In the genomic region with DNA sequence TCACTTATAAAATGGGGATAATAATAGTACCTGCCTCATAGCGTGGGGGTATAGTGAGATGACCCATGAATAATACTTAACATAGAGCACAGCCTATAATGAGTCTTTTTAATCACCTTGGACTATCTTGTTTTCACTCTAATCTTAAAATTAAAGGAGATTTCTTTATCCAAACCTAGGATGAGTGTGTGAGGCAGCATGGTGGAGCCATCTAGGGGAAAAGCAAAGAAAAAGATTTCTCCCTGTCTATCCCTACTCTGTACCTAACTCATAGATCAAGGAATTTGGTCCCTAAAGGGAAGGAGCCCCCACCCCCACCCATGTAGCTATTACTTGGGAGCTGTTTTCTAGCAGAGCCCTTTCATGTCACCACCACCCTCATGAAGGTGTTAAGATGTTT, we compare ENCODE assay signal across 13 cellular contexts. TPM values are rescaled to one million over a fixed set of nuclear protein-coding genes. Genes with fewer than 3 reads are reported as not detected.
DNase-seq lines count a peak whose midpoint lies in the region; ATAC-seq and TF ChIP-seq lines count a peak whose summit lies in the region.
"Had no signal": no experiment of that assay in that cellular context is flagged by ENCODE, and none has a peak within 500 bp of the region (broad histone marks: within the 10 kb centered on the region; RNA-seq: fewer than 3 reads in every experiment).

No MANE protein-coding gene starts in this region.

- no peak overlapping the region for H2BK5ac ChIP-seq in IMR-90 (ENCODE audit: low read depth, low read length, poor library complexity, severe bottlenecking)

- no peak overlapping the region for H3K4me2 ChIP-seq in IMR-90 (ENCODE audit: low read depth, low read length)

- H2AK9ac ChIP-seq in IMR-90 (replicated peaks; ENCODE audit: low read depth, low read length, poor library complexity), result no peak overlapping the region

- H4K20me1 ChIP-seq in IMR-90 (ENCODE audit: insufficient read depth, low read length), result no peaks in the 10 kb centered on the region

- H2BK15ac ChIP-seq in IMR-90 (ENCODE audit: low read depth, low read length), result no peak overlapping the region

- POLR2A ChIA-PET in IMR-90 (lab: Charles Lee; ENCODE audit: unreplicated experiment), result no interaction called here

- H3K18ac ChIP-seq in IMR-90 (ENCODE audit: low read depth, low read length), result no peak overlapping the region

- H2BK120ac ChIP-seq in IMR-90 (ENCODE audit: low read depth, low read length), result no peak overlapping the region

- H3K14ac ChIP-seq in IMR-90 (replicated peaks; ENCODE audit: low read depth, low read length), result no peak overlapping the region

- intact Hi-C loops in IMR-90 (cut with micrococcal nuclease), result no loop called here

- no peaks in the 10 kb centered on the region for H3K4me1 ChIP-seq in IMR-90 (ENCODE audit: control insufficient read depth, insufficient read depth, low read length)

- BruUV-seq in IMR-90 (replicated peaks; lab: Mats Ljungman, UMichigan), result no TSS peak

- H3K23ac ChIP-seq in IMR-90 (ENCODE audit: low read depth, low read length), result no peak overlapping the region

- CTCF ChIA-PET in IMR-90 (lab: Yijun Ruan, JAX), result interaction anchor here (0.6 kb wide), 1 partner anchor 18 kb away, joined by 3 read pairs; no protein-coding TSS in a partner anchor

- no peak overlapping the region for H2AK5ac ChIP-seq in IMR-90 (ENCODE audit: low read depth, low read length)

- no peak for TF ChIP-seq CTCF in IMR-90 (conservative IDR thresholded peaks at IDR 0.05; ENCODE audit: low read depth, low read length)

- H3K9me3 ChIP-seq in IMR-90 (ENCODE audit: control insufficient read depth, insufficient read depth, low read length), result no peaks in the 10 kb centered on the region

- no peak overlapping the region for H3K27ac ChIP-seq in IMR-90 (ENCODE audit: insufficient read depth, low read length)

- no peaks in the 10 kb centered on the region for H3K79me1 ChIP-seq in IMR-90 (ENCODE audit: low read depth in 1 of 2, low read length in 2 of 2)

- H3K56ac ChIP-seq in IMR-90 (ENCODE audit: extremely low read depth, insufficient read depth, low read length), result no peak overlapping the region

- H3K9me1 ChIP-seq in IMR-90 (ENCODE audit: insufficient read depth, low read length), result no peaks in the 10 kb centered on the region

- no peak for TF ChIP-seq RAD21 in IMR-90 (IDR thresholded peaks at IDR 0.05; ENCODE audit: low read length)

- no CpG with 5 or more reads among the region's 1 CpG for WGBS in IMR-90 (ENCODE audit: extremely low coverage in 2 of 2, insufficient read length in 1 of 2), 2 experiments

- H4K5ac ChIP-seq in IMR-90 (ENCODE audit: low read depth, low read length), result no peak overlapping the region

- in situ Hi-C loops in IMR-90 (cut with MboI; ENCODE audit: low sequenced_read_pairs), result no loop called here
- in situ Hi-C loops in SK-MEL-5 (cut with HindIII; ENCODE audit: low pct_unique_long_range_greater_than_20kb, low sequenced_read_pairs), result no loop called here

- ATAC-seq in IMR-90 (ENCODE audit: low read depth), result 0 out of 2 replicates have a peak, but pooled peaks have one; percentile 48
- no peak for ATAC-seq in HG02588 (IDR thresholded peaks at IDR 0.05; ENCODE audit: unreplicated experiment)
- ATAC-seq in HG02938 (IDR thresholded peaks at IDR 0.05; ENCODE audit: unreplicated experiment), result no peak
- no peak for ATAC-seq in GM19463 (IDR thresholded peaks at IDR 0.05; ENCODE audit: unreplicated experiment)
- ATAC-seq: GM12878 had no signal

- H4K8ac ChIP-seq in IMR-90 (ENCODE audit: low read depth in 2 of 2, low read length in 2 of 2), result no peak overlapping the region

- no peaks in the 10 kb centered on the region; the same call in 1 of the 2 replicates for H3K27me3 ChIP-seq in IMR-90 (ENCODE audit: control insufficient read depth, insufficient read depth, low read length)

- H2BK20ac ChIP-seq in IMR-90 (ENCODE audit: low read depth, low read length), result no peak overlapping the region

- dilution Hi-C loops in IMR-90 (cut with HindIII; ENCODE audit: low sequenced_read_pairs, unreplicated experiment), result no loop called here

- no peak overlapping the region for H4K91ac ChIP-seq in IMR-90 (ENCODE audit: insufficient read depth, low read depth, low read length)

- H3K4ac ChIP-seq in IMR-90 (ENCODE audit: low read depth, low read length), result no peak overlapping the region

- no peak overlapping the region for H3K9ac ChIP-seq in IMR-90 (ENCODE audit: low read depth, low read length)

- H3K36me3 ChIP-seq in IMR-90 (ENCODE audit: control insufficient read depth, insufficient read depth, low read length), result no peaks in the 10 kb centered on the region

- H2AFZ ChIP-seq in IMR-90 (replicated peaks; ENCODE audit: low read length, poor library complexity), result no peak overlapping the region

- TF ChIP-seq POLR2A in IMR-90 (IDR thresholded peaks at IDR 0.05; ENCODE audit: low read depth, low read length), result no peak

- DNase-seq in COR-L47 (lab: John Stamatoyannopoulos, UW), result peak; percentile 8
- DNase-seq in IMR-90, result no peak
- DNase-seq in SK-MEL-5 (ENCODE audit: low read depth, low spot score), result peak; percentile 32
- peak; percentile 40 for DNase-seq in iPS-NIHi7 (ENCODE audit: extremely low spot score)
- no peak for DNase-seq in EL
- DNase-seq: activated CD4-positive, alpha-beta T cell treated with anti-CD3 and anti-CD28 coated beads, Interleukin-2, amount 50 U/mL, for 1 hour; activated naive CD4-positive, alpha-beta T cell treated with anti-CD3 and anti-CD28 coated beads, Interleukin-2, amount 50 U/mL, for 16 hours; NCI-H226 had no signal

- no peak overlapping the region for H3K4me3 ChIP-seq in IMR-90 (ENCODE audit: insufficient read depth, low read depth, low read length)
- H3K4me3 ChIP-seq: GM12878 had no signal

TF ChIP-seq in IMR-90, 13 proteins besides CTCF, POLR2A, EP300 and RAD21:
- TF ChIP-seq BHLHE40 (IDR thresholded peaks at IDR 0.05; ENCODE audit: low read depth, low read length), result no peak
- no peak for TF ChIP-seq CEBPB (IDR thresholded peaks at IDR 0.05; ENCODE audit: low read depth, low read length)
- TF ChIP-seq, protein P1, sequence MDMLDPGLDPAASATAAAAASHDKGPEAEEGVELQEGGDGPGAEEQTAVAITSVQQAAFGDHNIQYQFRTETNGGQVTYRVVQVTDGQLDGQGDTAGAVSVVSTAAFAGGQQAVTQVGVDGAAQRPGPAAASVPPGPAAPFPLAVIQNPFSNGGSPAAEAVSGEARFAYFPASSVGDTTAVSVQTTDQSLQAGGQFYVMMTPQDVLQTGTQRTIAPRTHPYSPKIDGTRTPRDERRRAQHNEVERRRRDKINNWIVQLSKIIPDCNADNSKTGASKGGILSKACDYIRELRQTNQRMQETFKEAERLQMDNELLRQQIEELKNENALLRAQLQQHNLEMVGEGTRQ (IDR thresholded peaks at IDR 0.05; ENCODE audit: low read depth, low read length), result no peak
- no peak for TF ChIP-seq MAZ (IDR thresholded peaks at IDR 0.05; ENCODE audit: borderline replicate concordance, low read depth, low read length)
- TF ChIP-seq, protein P2, sequence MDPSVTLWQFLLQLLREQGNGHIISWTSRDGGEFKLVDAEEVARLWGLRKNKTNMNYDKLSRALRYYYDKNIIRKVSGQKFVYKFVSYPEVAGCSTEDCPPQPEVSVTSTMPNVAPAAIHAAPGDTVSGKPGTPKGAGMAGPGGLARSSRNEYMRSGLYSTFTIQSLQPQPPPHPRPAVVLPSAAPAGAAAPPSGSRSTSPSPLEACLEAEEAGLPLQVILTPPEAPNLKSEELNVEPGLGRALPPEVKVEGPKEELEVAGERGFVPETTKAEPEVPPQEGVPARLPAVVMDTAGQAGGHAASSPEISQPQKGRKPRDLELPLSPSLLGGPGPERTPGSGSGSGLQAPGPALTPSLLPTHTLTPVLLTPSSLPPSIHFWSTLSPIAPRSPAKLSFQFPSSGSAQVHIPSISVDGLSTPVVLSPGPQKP (IDR thresholded peaks at IDR 0.05; ENCODE audit: borderline replicate concordance, low read depth, low read length), result no peak
- TF ChIP-seq SMC3 (IDR thresholded peaks at IDR 0.05; ENCODE audit: low read depth, low read length), result no peak
- TF ChIP-seq RFX5 (IDR thresholded peaks at IDR 0.05; ENCODE audit: low read depth, low read length), result no peak

RNA-seq across cellular contexts. Expression of a gene that starts 45.2 kb away (rescaled TPM):
- total RNA-seq in IMR-90 (2012; rRNA removed), result not detected in 2 replicates
- polyA plus RNA-seq in IMR-90 (2012; rRNA removed), result not detected in 2 replicates
- not detected in 2 replicates for polyA plus RNA-seq in IMR-90 (2012; cell fraction: cytosol; rRNA removed)
- not detected in 2 replicates for polyA plus RNA-seq in IMR-90 (2012; cell fraction: nucleus; rRNA removed; ENCODE audit: low replicate concordance)
- total RNA-seq in SK-MEL-5 (2014; rRNA removed; shearing (Covaris generic)), result not detected in 2 replicates
- not detected in 2 replicates for polyA plus RNA-seq in SK-MEL-5 (2015; cell fraction: cytosol; rRNA removed)
- polyA plus RNA-seq in SK-MEL-5 (2015; cell fraction: nucleus; rRNA removed), result not detected in 2 replicates
- total RNA-seq: GM12878, pulmonary artery endothelial cell had no signal
- polyA plus RNA-seq: GM12878 had no signal

Comparison
In these comparisons a context has a peak if more than half of its experiments do, and no peak if none do; other contexts are left out.
1. DNase-seq: peak in COR-L47 (single experiment), SK-MEL-5 (single experiment) and iPS-NIHi7 (single experiment); none in IMR-90 (single experiment) and EL (single experiment).